In the genomic region with DNA sequence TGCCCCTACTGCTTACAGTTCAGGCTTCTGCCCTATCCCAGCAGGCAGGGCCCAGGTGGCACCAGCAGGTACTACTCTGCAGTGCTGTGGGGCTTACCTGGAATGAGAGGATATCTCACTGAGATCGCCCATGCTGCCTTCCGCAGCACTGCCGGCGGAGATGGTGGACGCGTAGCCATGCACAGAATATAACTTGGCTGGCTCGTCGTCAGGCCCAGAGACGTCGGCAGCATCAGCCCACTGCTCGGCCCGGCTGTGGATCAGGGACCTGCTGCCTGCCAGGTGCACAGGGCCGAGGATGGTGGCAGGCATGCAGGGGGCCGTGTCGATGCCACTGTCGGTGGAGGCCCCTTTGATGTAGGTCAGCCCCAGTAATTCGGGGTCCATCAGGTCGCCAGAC, we compare ENCODE assay signal across 1 cellular context.
TF ChIP-seq lines count a peak whose summit lies in the region.

No MANE protein-coding gene starts in this region.

TF ChIP-seq in H1, 55 proteins besides CTCF, POLR2A, EP300 and RAD21:
- no peak for TF ChIP-seq POU5F1 (IDR thresholded peaks at IDR 0.05; ENCODE audit: low read depth, low read length)
- no peak for TF ChIP-seq JUND (IDR thresholded peaks at IDR 0.05; ENCODE audit: low read length)
- no peak for TF ChIP-seq TAF7 (optimal IDR thresholded peaks at IDR 0.05; ENCODE audit: borderline replicate concordance, low read depth, low read length)
- TF ChIP-seq RBBP5 (IDR thresholded peaks at IDR 0.05; ENCODE audit: borderline replicate concordance, low read depth, low read length) = no peak
